In genomic region chr12:64173456-64173855, GRCh38 we compare ENCODE assay signal across 1 cellular context.
TF ChIP-seq lines count a peak whose summit lies in the region.

No MANE protein-coding gene starts in this region.

TF ChIP-seq in HepG2, 621 proteins besides CTCF, POLR2A, EP300 and RAD21:
- TF ChIP-seq HNF4A (CRISPR knock-in tag; IDR thresholded peaks at IDR 0.05) = 0 out of 2 replicates have a peak, but pooled peaks have one; percentile 9
- no peak for TF ChIP-seq ZNF280D (CRISPR knock-in tag; IDR thresholded peaks at IDR 0.05)
- TF ChIP-seq CHCHD3 (CRISPR knock-in tag; IDR thresholded peaks at IDR 0.05) = no peak
- 0 out of 2 replicates have a peak, but pooled peaks have one; percentile 28 for TF ChIP-seq RXRB (CRISPR knock-in tag; IDR thresholded peaks at IDR 0.05; ENCODE audit: borderline replicate concordance)
- TF ChIP-seq THRA (CRISPR knock-in tag; IDR thresholded peaks at IDR 0.05; ENCODE audit: borderline replicate concordance) = peak; percentile 83; the same call in 1 of the 2 replicates
- TF ChIP-seq NR2F1 (CRISPR knock-in tag; IDR thresholded peaks at IDR 0.05) = 0 out of 4 replicates have a peak, but pooled peaks of 1 of the 2 experiments have one; percentile 26
- TF ChIP-seq ZNF7 (CRISPR knock-in tag; IDR thresholded peaks at IDR 0.05) = peak; percentile 81
